In the genomic region with DNA sequence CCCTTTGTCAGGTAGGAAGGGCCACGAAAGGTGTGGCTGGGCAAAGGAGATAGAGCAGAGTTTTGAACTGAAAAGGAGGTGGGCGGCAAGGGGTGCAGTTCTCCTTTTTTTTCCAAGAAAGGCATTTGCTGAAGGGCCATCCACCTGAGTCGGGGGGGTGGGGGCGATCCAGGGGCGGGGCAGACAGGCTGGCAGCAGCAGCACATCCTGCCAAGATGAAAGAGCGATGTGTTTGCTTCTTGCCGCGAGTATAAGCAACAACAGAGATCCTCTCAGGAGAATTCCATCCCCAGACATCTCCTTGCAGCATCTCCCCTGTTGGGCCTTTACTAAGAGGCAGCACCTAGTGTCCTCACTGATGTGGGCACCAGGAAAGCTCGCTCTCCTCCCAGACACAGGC, we compare ENCODE assay signal across 14 cellular contexts.
A peak's percentile ranks its signal among the peaks of the same experiment; 100 is the strongest.
DNase-seq lines count a peak whose midpoint lies in the region; ATAC-seq and TF ChIP-seq lines count a peak whose summit lies in the region.
"Had no signal": no experiment of that assay in that cellular context is flagged by ENCODE, and none has a peak within 500 bp of the region (broad histone marks: within the 10 kb centered on the region; RNA-seq: fewer than 3 reads in every experiment).

No MANE protein-coding gene starts in this region.

- no peak for TF ChIP-seq CTCF in upper lobe of right lung (IDR thresholded peaks at IDR 0.05)

- H3K9me3 ChIP-seq in KOPT-K1 (ENCODE audit: insufficient read depth, low read length, poor library complexity, severe bottlenecking) = no peaks in the 10 kb centered on the region
- no peaks in the 10 kb centered on the region for H3K9me3 ChIP-seq in upper lobe of right lung
- H3K9me3 ChIP-seq: lower lobe of right lung had no signal

- ATAC-seq in activated naive CD8-positive, alpha-beta T cell treated with anti-CD3 and anti-CD28 coated beads, Interleukin-2, amount 10 ng/mL, durations not matched to agents 7 days and 5 days (ENCODE audit: low read depth) = no peak
- peak; percentile 21 to 37 for ATAC-seq in stimulated activated naive B cell treated with anti-CD40 and anti-IgM and Interleukin-4, amounts not matched to agents 10 μg/mL and 1 μg/mL and 100 μg/mL, for 72 hours (replicated peaks)
- ATAC-seq in HG03469 (IDR thresholded peaks at IDR 0.05; ENCODE audit: unreplicated experiment) = no peak
- ATAC-seq in upper lobe of right lung = no peak
- ATAC-seq: HepG2, lower lobe of right lung had no signal

- no peaks in the 10 kb centered on the region for H3K9me3 Mint-ChIP-seq in activated naive CD8-positive, alpha-beta T cell treated with anti-CD3 and anti-CD28 coated beads, Interleukin-2, amount 10 ng/mL, durations not matched to agents 7 days and 5 days
- H3K9me3 Mint-ChIP-seq in stimulated activated naive B cell treated with anti-CD40 and anti-IgM and Interleukin-4, amounts not matched to agents 10 μg/mL and 1 μg/mL and 100 μg/mL, for 72 hours = no peaks in the 10 kb centered on the region

- no peak overlapping the region for H3K4me3 ChIP-seq in upper lobe of right lung
- H3K4me3 ChIP-seq: lower lobe of right lung had no signal

- H3K36me3 Mint-ChIP-seq in activated naive CD8-positive, alpha-beta T cell treated with anti-CD3 and anti-CD28 coated beads, Interleukin-2, amount 10 ng/mL, durations not matched to agents 7 days and 5 days = peaks cover 2% of the 10 kb centered on the region
- H3K36me3 Mint-ChIP-seq in stimulated activated naive B cell treated with anti-CD40 and anti-IgM and Interleukin-4, amounts not matched to agents 10 μg/mL and 1 μg/mL and 100 μg/mL, for 72 hours = peaks cover 0 to 5% of the 10 kb centered on the region in 2 donors

- peaks cover 8% of the 10 kb centered on the region for H3K4me1 ChIP-seq in upper lobe of right lung

- H3K27me3 Mint-ChIP-seq in activated naive CD8-positive, alpha-beta T cell treated with anti-CD3 and anti-CD28 coated beads, Interleukin-2, amount 10 ng/mL, durations not matched to agents 7 days and 5 days = peaks cover 14% of the 10 kb centered on the region
- no peaks in the 10 kb centered on the region for H3K27me3 Mint-ChIP-seq in stimulated activated naive B cell treated with anti-CD40 and anti-IgM and Interleukin-4, amounts not matched to agents 10 μg/mL and 1 μg/mL and 100 μg/mL, for 72 hours

- POLR2A ChIA-PET in activated naive CD8-positive, alpha-beta T cell treated with anti-CD3 and anti-CD28 coated beads, Interleukin-2, amount 10 ng/mL, durations not matched to agents 7 days and 5 days (lab: Charles Lee) = interaction anchor here (1.1 kb wide), 1 partner anchor 20 kb away, joined by 3 read pairs; no protein-coding TSS in a partner anchor

- H3K4me3 Mint-ChIP-seq in activated naive CD8-positive, alpha-beta T cell treated with anti-CD3 and anti-CD28 coated beads, Interleukin-2, amount 10 ng/mL, durations not matched to agents 7 days and 5 days = peak overlapping the region; percentile 47
- peak overlapping the region; percentile 23 to 27 for H3K4me3 Mint-ChIP-seq in stimulated activated naive B cell treated with anti-CD40 and anti-IgM and Interleukin-4, amounts not matched to agents 10 μg/mL and 1 μg/mL and 100 μg/mL, for 72 hours

- H3K36me3 ChIP-seq in KOPT-K1 (ENCODE audit: insufficient read depth, low read length) (no peaks in the 10 kb centered on the region), upper lobe of right lung (no peaks in the 10 kb centered on the region)
- H3K36me3 ChIP-seq: lower lobe of right lung had no signal

- peaks cover 36% of the 10 kb centered on the region for H3K4me1 Mint-ChIP-seq in activated naive CD8-positive, alpha-beta T cell treated with anti-CD3 and anti-CD28 coated beads, Interleukin-2, amount 10 ng/mL, durations not matched to agents 7 days and 5 days
- peaks cover 47 to 75% of the 10 kb centered on the region in 2 donors for H3K4me1 Mint-ChIP-seq in stimulated activated naive B cell treated with anti-CD40 and anti-IgM and Interleukin-4, amounts not matched to agents 10 μg/mL and 1 μg/mL and 100 μg/mL, for 72 hours

- peak overlapping the region; percentile 84 for H3K27ac ChIP-seq in KOPT-K1 (ENCODE audit: low read depth, low read length, poor library complexity, severe bottlenecking)
- H3K27ac ChIP-seq in upper lobe of right lung = no peak overlapping the region
- H3K27ac ChIP-seq: lower lobe of right lung had no signal

- H3K27me3 ChIP-seq in upper lobe of right lung = no peaks in the 10 kb centered on the region

- DNase-seq in stimulated activated CD4-positive, alpha-beta T cell treated with anti-CD3 and anti-CD28 coated beads, Interleukin-15, amount 100 ng/mL, for 24 hours = peak; percentile 34
- no peak for DNase-seq in stimulated activated CD4-positive, alpha-beta T cell treated with anti-CD3 and anti-CD28 coated beads, Interleukin-12 subunit alpha, Interleukin-12 subunit beta, amount 100 ng/mL, for 4 hours
- DNase-seq in activated naive CD8-positive, alpha-beta T cell treated with anti-CD3 and anti-CD28 coated beads, Interleukin-2, amount 10 ng/mL, durations not matched to agents 7 days and 5 days = no peak
- DNase-seq in stimulated activated naive B cell treated with anti-CD40 and anti-IgM and Interleukin-4, amounts not matched to agents 10 μg/mL and 1 μg/mL and 100 μg/mL, for 72 hours = no peak
- DNase-seq in SK-N-DZ (ENCODE audit: low spot score) (no peak), upper lobe of right lung (no peak)
- DNase-seq: anterior cingulate cortex, lower lobe of right lung, MM.1S, NCI-H1694 treated with DMSO at 0.1 percent for 48 hours, NCI-H446 treated with DMSO at 0.1 percent for 48 hours had no signal

- H3K27ac Mint-ChIP-seq in activated naive CD8-positive, alpha-beta T cell treated with anti-CD3 and anti-CD28 coated beads, Interleukin-2, amount 10 ng/mL, durations not matched to agents 7 days and 5 days = no peak overlapping the region
- H3K27ac Mint-ChIP-seq in stimulated activated naive B cell treated with anti-CD40 and anti-IgM and Interleukin-4, amounts not matched to agents 10 μg/mL and 1 μg/mL and 100 μg/mL, for 72 hours = peak overlapping the region; percentile 84

- intact Hi-C loops in upper lobe of right lung (cut with DNase I) = no loop called here

Comparison
In these comparisons a context has a peak if more than half of its experiments do, and no peak if none do; other contexts are left out.
1. ATAC-seq: peak in stimulated activated naive B cell treated with anti-CD40 and anti-IgM and Interleukin-4, amounts not matched to agents 10 μg/mL and 1 μg/mL and 100 μg/mL, for 72 hours (2 of 2); none in activated naive CD8-positive, alpha-beta T cell treated with anti-CD3 and anti-CD28 coated beads, Interleukin-2, amount 10 ng/mL, durations not matched to agents 7 days and 5 days (single experiment), HG03469 (single experiment) and upper lobe of right lung (single experiment).